Comparison of ENCODE assay signal across 8 cellular contexts in the genomic region with DNA sequence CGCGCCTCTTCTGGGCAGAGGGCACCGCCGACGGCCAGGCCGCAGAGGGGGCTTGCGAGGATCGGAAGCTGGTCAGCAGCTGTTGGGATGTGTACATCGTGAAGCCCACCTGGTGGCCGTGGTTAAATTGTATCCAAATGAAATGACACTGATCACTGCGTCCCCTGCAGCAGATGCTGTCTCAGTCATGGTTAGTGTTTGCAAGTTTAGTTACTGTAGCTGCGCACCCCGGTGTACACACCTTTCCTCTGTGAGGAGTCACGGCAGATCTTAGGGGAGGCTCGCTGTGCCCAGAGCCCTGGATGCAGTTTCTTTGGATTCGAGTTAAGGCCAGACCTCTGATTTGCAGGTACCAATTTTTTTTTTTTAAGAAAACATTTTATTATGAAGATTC.
DNase-seq lines count a peak whose midpoint lies in the region; ATAC-seq lines count a peak whose summit lies in the region.

No MANE protein-coding gene starts in this region.

- H3K36me3 Mint-ChIP-seq in activated naive CD8-positive, alpha-beta T cell = peaks cover 7% of the 10 kb centered on the region
- H3K36me3 Mint-ChIP-seq in stimulated activated naive B cell treated with anti-CD40 and anti-IgM and Interleukin-4, amounts not matched to agents 10 μg/mL and 1 μg/mL and 100 μg/mL, for 72 hours = peaks cover 17 to 24% of the 10 kb centered on the region in 2 donors

- H3K9me3 Mint-ChIP-seq in activated naive CD8-positive, alpha-beta T cell (ENCODE audit: low read depth) = no peaks in the 10 kb centered on the region
- H3K9me3 Mint-ChIP-seq in stimulated activated naive B cell treated with anti-CD40 and anti-IgM and Interleukin-4, amounts not matched to agents 10 μg/mL and 1 μg/mL and 100 μg/mL, for 72 hours = no peaks in the 10 kb centered on the region

- peak overlapping the region; percentile 93 for H3K4me3 Mint-ChIP-seq in activated naive CD8-positive, alpha-beta T cell
- H3K4me3 Mint-ChIP-seq in stimulated activated naive B cell treated with anti-CD40 and anti-IgM and Interleukin-4, amounts not matched to agents 10 μg/mL and 1 μg/mL and 100 μg/mL, for 72 hours = peak overlapping the region; percentile 94 to 98

- H3K27ac Mint-ChIP-seq in activated naive CD8-positive, alpha-beta T cell = peak overlapping the region; percentile 83
- peak overlapping the region; percentile 94 for H3K27ac Mint-ChIP-seq in stimulated activated naive B cell treated with anti-CD40 and anti-IgM and Interleukin-4, amounts not matched to agents 10 μg/mL and 1 μg/mL and 100 μg/mL, for 72 hours

- H3K9me3 ChIP-seq in iPS-18a (ENCODE audit: control insufficient read depth, low read depth, low read length) = no peaks in the 10 kb centered on the region

- H3K4me3 ChIP-seq in iPS-18a (ENCODE audit: low read length) = peak overlapping the region; percentile 92

- DNase-seq in NCI-H82 (lab: John Stamatoyannopoulos, UW) (peak; percentile 28), NCI-H82 treated with DMSO at 0.1 percent for 48 hours (lab: John Stamatoyannopoulos, UW; ENCODE audit: unreplicated experiment) (no peak), NCI-H1417 (lab: John Stamatoyannopoulos, UW) (no peak), UCSD-AML1 (lab: John Stamatoyannopoulos, UW; ENCODE audit: unreplicated experiment) (no peak)
- no peak for DNase-seq in stimulated activated naive B cell treated with anti-CD40 and anti-IgM and Interleukin-4, amounts not matched to agents 10 μg/mL and 1 μg/mL and 100 μg/mL, for 72 hours

- no peak overlapping the region for H3K27ac ChIP-seq in iPS-18a (ENCODE audit: low read length)

- peak overlapping the region; percentile 72 for H3K9ac ChIP-seq in iPS-18a (ENCODE audit: low read length)

- H3K4me1 Mint-ChIP-seq in activated naive CD8-positive, alpha-beta T cell (ENCODE audit: low read depth) = peaks cover 61% of the 10 kb centered on the region
- H3K4me1 Mint-ChIP-seq in stimulated activated naive B cell treated with anti-CD40 and anti-IgM and Interleukin-4, amounts not matched to agents 10 μg/mL and 1 μg/mL and 100 μg/mL, for 72 hours = peaks cover 28 to 42% of the 10 kb centered on the region in 2 donors

- no peaks in the 10 kb centered on the region for H3K27me3 ChIP-seq in iPS-18a (ENCODE audit: control insufficient read depth, insufficient read depth, low read length)

- peaks cover 4% of the 10 kb centered on the region for H3K4me1 ChIP-seq in iPS-18a (ENCODE audit: control insufficient read depth, low read depth, low read length)

- peak; percentile 8 for ATAC-seq in HG03521 (IDR thresholded peaks at IDR 0.05; ENCODE audit: unreplicated experiment)
- peak; percentile 11 to 25 for ATAC-seq in stimulated activated naive B cell treated with anti-CD40 and anti-IgM and Interleukin-4, amounts not matched to agents 10 μg/mL and 1 μg/mL and 100 μg/mL, for 72 hours (replicated peaks)

- no peaks in the 10 kb centered on the region for H3K27me3 Mint-ChIP-seq in activated naive CD8-positive, alpha-beta T cell
- no peaks in the 10 kb centered on the region for H3K27me3 Mint-ChIP-seq in stimulated activated naive B cell treated with anti-CD40 and anti-IgM and Interleukin-4, amounts not matched to agents 10 μg/mL and 1 μg/mL and 100 μg/mL, for 72 hours

- H3K36me3 ChIP-seq in iPS-18a (ENCODE audit: control insufficient read depth, low read depth, low read length) = no peaks in the 10 kb centered on the region
